Comparison of ENCODE assay signal across 8 cellular contexts in genomic region chr15:58551764-58552504, GRCh38.
DNase-seq lines count a peak whose midpoint lies in the region; ATAC-seq, FAIRE-seq and TF ChIP-seq lines count a peak whose summit lies in the region.

No MANE protein-coding gene starts in this region.

- H3K4me3 Mint-ChIP-seq in stimulated activated effector memory CD8-positive, alpha-beta T cell treated with anti-CD3 and anti-CD28 coated beads, Interleukin-12 subunit alpha, Interleukin-12 subunit beta, amount 100 ng/mL, for 72 hours = no peak overlapping the region

- no peaks in the 10 kb centered on the region for H3K9me3 ChIP-seq in HepG2 (ENCODE audit: low read length)
- H3K9me3 ChIP-seq in upper lobe of left lung = no peaks in the 10 kb centered on the region

- H3K27me3 ChIP-seq in bronchial epithelial cell (ENCODE audit: control insufficient read depth, insufficient read depth, low read length) (no peaks in the 10 kb centered on the region), HepG2 (ENCODE audit: control insufficient read depth in 1 of 2, insufficient read depth in 2 of 2, low read length in 2 of 2) (no peaks in the 10 kb centered on the region), upper lobe of left lung (no peaks in the 10 kb centered on the region)

- TF ChIP-seq EP300 in HepG2 (IDR thresholded peaks at IDR 0.05; ENCODE audit: low read depth in 2 of 2, low read length in 2 of 2) (peak in 1 of 2 experiments; percentile 64; a peak in 2 of 4 replicates), HepG2 (CRISPR knock-in tag; IDR thresholded peaks at IDR 0.05; ENCODE audit: borderline replicate concordance) (peak; percentile 65; the same call in 1 of the 2 replicates), upper lobe of left lung (IDR thresholded peaks at IDR 0.05) (no peak)

- H3K4me3 ChIP-seq in bronchial epithelial cell (ENCODE audit: low read depth, low read length) (no peak overlapping the region), HepG2 (replicated peaks in 1 of 3; ENCODE audit: insufficient read depth in 1 of 3, low read depth in 2 of 3, low read length in 3 of 3) (peak overlapping the region; percentile 7 to 59 (median 19)), upper lobe of left lung (peak overlapping the region in 3 of 4 donors; percentile 6 to 34 (median 9))

- TSS peak; percentile 59 for BruUV-seq in HepG2 (replicated peaks; lab: Mats Ljungman, UMichigan)

- 8% methylated on average over 19 of the region's 23 CpGs for WGBS in HepG2 (ENCODE audit: low lambda C conversion rate)
- 37 to 56% methylated on average over 23 of the region's 23 CpGs for WGBS in upper lobe of left lung, 2 donors

- no peaks in the 10 kb centered on the region for H3K9me3 Mint-ChIP-seq in stimulated activated effector memory CD8-positive, alpha-beta T cell treated with anti-CD3 and anti-CD28 coated beads, Interleukin-12 subunit alpha, Interleukin-12 subunit beta, amount 100 ng/mL, for 72 hours

- TF ChIP-seq RAD21 in HepG2 (CRISPR knock-in tag; IDR thresholded peaks at IDR 0.05) = 0 out of 2 replicates have a peak, but pooled peaks have one; percentile 17

- intact Hi-C loops in HepG2 (cut with micrococcal nuclease; ENCODE audit: unreplicated experiment) = loop anchor here (1.0 kb wide), 1 partner anchor 113 kb away; no protein-coding TSS in a partner anchor

- no peak overlapping the region for H3K27ac Mint-ChIP-seq in stimulated activated effector memory CD8-positive, alpha-beta T cell treated with anti-CD3 and anti-CD28 coated beads, Interleukin-12 subunit alpha, Interleukin-12 subunit beta, amount 100 ng/mL, for 72 hours

- DNase-seq in A172 (ENCODE audit: low spot score) (peak; percentile 80), M059J (ENCODE audit: low read depth) (peak; percentile 92), bronchial epithelial cell (ENCODE audit: low read depth) (peak; percentile 70), HepG2 (ENCODE audit: low spot score) (peak; percentile 94), upper lobe of left lung (peak in 1 of 2 donors; percentile 44), NCI-H128 (lab: John Stamatoyannopoulos, UW; ENCODE audit: unreplicated experiment) (no peak), NCI-H345 (lab: John Stamatoyannopoulos, UW) (no peak)
- DNase-seq in stimulated activated effector memory CD8-positive, alpha-beta T cell treated with anti-CD3 and anti-CD28 coated beads, Interleukin-12 subunit alpha, Interleukin-12 subunit beta, amount 100 ng/mL, for 72 hours (ENCODE audit: low spot score in 2 of 2) = no peak

- no peak for TF ChIP-seq POLR2A in HepG2 (IDR thresholded peaks at IDR 0.05; ENCODE audit: insufficient read depth in 1 of 2, low read depth in 2 of 2, low read length in 2 of 2)
- no peak for TF ChIP-seq POLR2A in upper lobe of left lung (IDR thresholded peaks at IDR 0.05)

- no peaks in the 10 kb centered on the region for H3K79me2 ChIP-seq in HepG2 (ENCODE audit: insufficient read depth, low read length)

- H2AFZ ChIP-seq in HepG2 (ENCODE audit: low read length) = no peak overlapping the region

- H4K20me1 ChIP-seq in HepG2 (ENCODE audit: insufficient read depth, low read length) = no peaks in the 10 kb centered on the region

- H3K4me2 ChIP-seq in HepG2 (ENCODE audit: low read depth, low read length) = peak overlapping the region; percentile 78

- ATAC-seq in HepG2 = peak; percentile 77
- ATAC-seq in upper lobe of left lung (ENCODE audit: low FRiP score in 2 of 2) = peak; percentile 50 to 73
- ATAC-seq in stimulated activated effector memory CD8-positive, alpha-beta T cell treated with anti-CD3 and anti-CD28 coated beads, Interleukin-12 subunit alpha, Interleukin-12 subunit beta, amount 100 ng/mL, for 72 hours = no peak

- CTCF ChIA-PET in HepG2 (lab: Yijun Ruan, JAX; ENCODE audit: low intra/inter-chr PET ratio, low total read pairs) = no interaction called here

- H3K27ac ChIP-seq in HepG2 (ENCODE audit: extremely low read length, insufficient read depth, low read length) = peak overlapping the region; percentile 74
- H3K27ac ChIP-seq in upper lobe of left lung = peak overlapping the region in 2 of 4 donors; percentile 62 to 77

- TF ChIP-seq CTCF in bronchial epithelial cell (IDR thresholded peaks at IDR 0.05; ENCODE audit: insufficient read depth, low read length, severe bottlenecking) = no peak
- TF ChIP-seq CTCF in HepG2 (CRISPR knock-in tag; IDR thresholded peaks at IDR 0.05) = no peak
- no peak for TF ChIP-seq CTCF in upper lobe of left lung (IDR thresholded peaks at IDR 0.05)

- peaks cover 27% of the 10 kb centered on the region for H3K4me1 Mint-ChIP-seq in stimulated activated effector memory CD8-positive, alpha-beta T cell treated with anti-CD3 and anti-CD28 coated beads, Interleukin-12 subunit alpha, Interleukin-12 subunit beta, amount 100 ng/mL, for 72 hours

- no peaks in the 10 kb centered on the region for H3K36me3 Mint-ChIP-seq in stimulated activated effector memory CD8-positive, alpha-beta T cell treated with anti-CD3 and anti-CD28 coated beads, Interleukin-12 subunit alpha, Interleukin-12 subunit beta, amount 100 ng/mL, for 72 hours

- no peaks in the 10 kb centered on the region for H3K36me3 ChIP-seq in bronchial epithelial cell (ENCODE audit: control insufficient read depth, insufficient read depth, low read length)
- H3K36me3 ChIP-seq in HepG2 (replicated peaks in 1 of 2; ENCODE audit: control insufficient read depth in 1 of 2, insufficient read depth in 2 of 2, low read length in 2 of 2) = no peaks in the 10 kb centered on the region
- H3K36me3 ChIP-seq in upper lobe of left lung = no peaks in the 10 kb centered on the region

- in situ Hi-C loops in HepG2 (cut with HindIII; ENCODE audit: extremely low pct_ligation_motif_present, low pct_unique_long_range_greater_than_20kb) = loop anchor here (5.0 kb wide), 1 partner anchor 110 kb away; no protein-coding TSS in a partner anchor

- POLR2A ChIA-PET in HepG2 (lab: Yijun Ruan, JAX) = interaction anchor here (0.6 to 2.4 kb wide), 9 partner anchors 16 to 235 kb away, joined by 3 to 12 read pairs (median 4); partner anchors contain the start of gene MINDY2

- H3K9ac ChIP-seq in HepG2 (ENCODE audit: insufficient read depth, low read depth, low read length) = peak overlapping the region; percentile 66

- FAIRE-seq in bronchial epithelial cell (lab: Jason Lieb, UNC) (no peak), HepG2 (lab: Jason Lieb, UNC) (peak; percentile 89)

- H3K4me1 ChIP-seq in HepG2 (ENCODE audit: insufficient read depth, low read length) (peaks cover 41% of the 10 kb centered on the region), upper lobe of left lung (peaks cover 5 to 17% (median 9%) of the 10 kb centered on the region in 4 donors)

TF ChIP-seq in HepG2, 621 proteins besides CTCF, POLR2A, EP300 and RAD21 (continues in another document):
- TF ChIP-seq PRPF4 (IDR thresholded peaks at IDR 0.05; ENCODE audit: low read depth, low read length, poor library complexity, severe bottlenecking) (no peak), ZNF296 (CRISPR knock-in tag; conservative IDR thresholded peaks at IDR 0.05) (no peak), MYC (CRISPR knock-in tag; IDR thresholded peaks at IDR 0.05; ENCODE audit: borderline replicate concordance) (no peak), ATF3 (CRISPR knock-in tag; IDR thresholded peaks at IDR 0.05) (0 out of 2 replicates have a peak, but pooled peaks have one; percentile 6), SP1 (IDR thresholded peaks at IDR 0.05) (no peak), SP1 (CRISPR knock-in tag; IDR thresholded peaks at IDR 0.05) (no peak), ZNF496 (CRISPR knock-in tag; IDR thresholded peaks at IDR 0.05; ENCODE audit: insufficient replicate concordance) (no peak), ZNF3 (CRISPR knock-in tag; IDR thresholded peaks at IDR 0.05) (no peak), ZNF83 (CRISPR knock-in tag; IDR thresholded peaks at IDR 0.05; ENCODE audit: borderline replicate concordance) (no peak), ZNF180 (CRISPR knock-in tag; IDR thresholded peaks at IDR 0.05; ENCODE audit: borderline replicate concordance, low read depth) (no peak), THAP9 (CRISPR knock-in tag; IDR thresholded peaks at IDR 0.05; ENCODE audit: borderline replicate concordance) (no peak), HMGA1 (CRISPR knock-in tag; conservative IDR thresholded peaks at IDR 0.05) (no peak), ZMAT5 (CRISPR knock-in tag; IDR thresholded peaks at IDR 0.05; ENCODE audit: borderline replicate concordance, low read depth) (no peak), TAF15 (IDR thresholded peaks at IDR 0.05; ENCODE audit: low read depth, low read length, poor library complexity, severe bottlenecking) (no peak)
- TF ChIP-seq, protein P1, sequence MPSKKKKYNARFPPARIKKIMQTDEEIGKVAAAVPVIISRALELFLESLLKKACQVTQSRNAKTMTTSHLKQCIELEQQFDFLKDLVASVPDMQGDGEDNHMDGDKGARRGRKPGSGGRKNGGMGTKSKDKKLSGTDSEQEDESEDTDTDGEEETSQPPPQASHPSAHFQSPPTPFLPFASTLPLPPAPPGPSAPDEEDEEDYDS (CRISPR knock-in tag; IDR thresholded peaks at IDR 0.05) = 0 out of 2 replicates have a peak, but pooled peaks have one; percentile 3

Comparison
In these comparisons a context has a peak if more than half of its experiments do, and no peak if none do; other contexts are left out.
1. DNase-seq: peak in A172 (single experiment), M059J (single experiment), bronchial epithelial cell (single experiment) and HepG2 (single experiment); none in stimulated activated effector memory CD8-positive, alpha-beta T cell treated with anti-CD3 and anti-CD28 coated beads, Interleukin-12 subunit alpha, Interleukin-12 subunit beta, amount 100 ng/mL, for 72 hours (0 of 2), NCI-H128 (single experiment) and NCI-H345 (single experiment).